In genomic region chrX:41350150-41350975, GRCh38 we compare ENCODE assay signal across 10 cellular contexts. TPM values are rescaled to one million over a fixed set of nuclear protein-coding genes. Genes with fewer than 3 reads are reported as not detected.
DNase-seq lines count a peak whose midpoint lies in the region; ATAC-seq and TF ChIP-seq lines count a peak whose summit lies in the region.
"Had no signal": no experiment of that assay in that cellular context is flagged by ENCODE, and none has a peak within 500 bp of the region (broad histone marks: within the 10 kb centered on the region; RNA-seq: fewer than 3 reads in every experiment).

No MANE protein-coding gene starts in this region.

- WGBS in mesodermal cell (ENCODE audit: insufficient coverage in 2 of 2), 2 experiments: no CpG with 5 or more reads among the region's 6 CpGs

- TF ChIP-seq POLR2A in GM19193 (IDR thresholded peaks at IDR 0.05; ENCODE audit: extremely low read depth, insufficient read depth, insufficient read length): peak; percentile 51

- no peak for ATAC-seq in HG02840 (IDR thresholded peaks at IDR 0.05; ENCODE audit: low FRiP score, unreplicated experiment)

- peaks cover 74% of the 10 kb centered on the region for H3K36me3 Mint-ChIP-seq in Calu3 (ENCODE audit: insufficient read depth, unreplicated experiment)

- peaks cover 44% of the 10 kb centered on the region for H3K36me3 ChIP-seq in mesodermal cell (ENCODE audit: control insufficient read depth, insufficient read depth, low read length)

- no TSS peak for BruUV-seq in Calu3 (replicated peaks; lab: Mats Ljungman, UMichigan)

- H3K27ac ChIP-seq in mesodermal cell (ENCODE audit: low read depth, low read length, severe bottlenecking): peak overlapping the region; percentile 23

- DNase-seq in Calu3: no peak
- peak; percentile 13 for DNase-seq in astrocyte of the hippocampus (ENCODE audit: low read depth, low spot score)
- DNase-seq in retina: no peak
- no peak for DNase-seq in NK-92 (lab: John Stamatoyannopoulos, UW; ENCODE audit: unreplicated experiment)
- DNase-seq: dorsolateral prefrontal cortex, NCI-H187, SHP77 treated with DMSO at 0.1 percent for 48 hours had no signal

- H3K4me1 Mint-ChIP-seq in Calu3 (ENCODE audit: low read depth, unreplicated experiment): peaks cover 8% of the 10 kb centered on the region

- CTCF ChIA-PET in Calu3 (lab: Charles Lee): interaction anchor here (0.7 kb wide), 1 partner anchor 31 kb away, joined by 3 read pairs; no protein-coding TSS in a partner anchor

- no peak overlapping the region for H3K4me3 Mint-ChIP-seq in Calu3 (ENCODE audit: low read depth, unreplicated experiment)

- H3K9me3 Mint-ChIP-seq in Calu3 (ENCODE audit: low read depth, unreplicated experiment): no peaks in the 10 kb centered on the region

- TF ChIP-seq CTCF in Calu3 (IDR thresholded peaks at IDR 0.05; ENCODE audit: unreplicated experiment): no peak

- no peaks in the 10 kb centered on the region for H3K9me3 ChIP-seq in mesodermal cell (ENCODE audit: control insufficient read depth, low read length)

- H3K27ac Mint-ChIP-seq in Calu3 (ENCODE audit: unreplicated experiment): peak overlapping the region; percentile 92

- H3K27me3 Mint-ChIP-seq in Calu3 (ENCODE audit: unreplicated experiment): no peaks in the 10 kb centered on the region

- no peaks in the 10 kb centered on the region for H3K4me1 ChIP-seq in mesodermal cell (ENCODE audit: control insufficient read depth, insufficient read depth, low read length, poor library complexity, severe bottlenecking)

- no peak overlapping the region for H3K4me3 ChIP-seq in mesodermal cell (ENCODE audit: extremely low read depth, insufficient read depth, low read length, poor library complexity, severe bottlenecking)
- H3K4me3 ChIP-seq: dorsolateral prefrontal cortex had no signal

- intact Hi-C loops in Calu3 (cut with micrococcal nuclease; ENCODE audit: unreplicated experiment): no loop called here

RNA-seq across cellular contexts. Expression of gene DDX3X, which starts 16.4 kb away (rescaled TPM):
- total RNA-seq in Calu3 (2022): 308 and 321 TPM in 2 replicates
- polyA plus RNA-seq in mesodermal cell (2013, experiment 1 of 2): 110 TPM
- 114 TPM for polyA plus RNA-seq in mesodermal cell (2013, experiment 2 of 2)
